In the genomic region with DNA sequence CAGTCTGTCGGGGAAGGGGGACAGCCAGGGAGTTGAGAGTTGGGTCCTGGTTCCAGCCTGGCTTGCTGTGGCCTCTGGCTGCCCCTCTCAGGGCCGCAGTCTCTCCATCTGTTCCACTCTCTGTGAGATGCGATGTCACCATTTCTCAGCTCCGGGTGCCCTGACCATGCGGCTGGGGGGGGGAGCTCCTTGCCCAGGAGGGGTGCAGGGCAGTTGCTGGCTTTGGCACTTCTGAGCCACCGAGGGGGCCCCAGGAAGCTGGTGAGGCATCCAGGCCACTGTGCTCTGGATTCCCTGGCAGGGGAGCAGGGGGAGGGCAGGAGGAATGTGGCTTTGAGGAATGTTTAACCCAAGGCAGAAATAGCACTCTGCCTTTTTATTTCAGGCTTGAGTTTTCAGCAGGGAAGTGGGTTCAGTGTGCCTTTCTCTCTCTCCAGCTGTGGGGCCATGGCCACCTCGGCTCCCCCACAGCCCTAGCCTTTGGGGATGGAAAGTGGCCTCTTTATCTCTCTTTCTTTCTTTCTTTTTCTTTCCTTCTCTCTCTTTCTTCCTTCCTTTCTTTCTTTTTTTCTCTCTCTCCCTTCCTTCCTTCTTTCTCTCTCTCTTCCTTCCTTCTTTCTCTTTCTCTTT, we compare ENCODE assay signal across 8 cellular contexts. TPM values are rescaled to one million over a fixed set of nuclear protein-coding genes. Genes with fewer than 3 reads are reported as not detected.
A peak's percentile ranks its signal among the peaks of the same experiment; 100 is the strongest.
DNase-seq lines count a peak whose midpoint lies in the region; ATAC-seq and TF ChIP-seq lines count a peak whose summit lies in the region.

No MANE protein-coding gene starts in this region.

- WGBS in esophagus, 2 donors = 37 to 38% methylated on average over 7 of the region's 7 CpGs
- 38 to 69% (median 50%) methylated on average over 4 to 7 of the region's 7 CpGs for WGBS in spleen, 5 donors

- BruUV-seq in PC-3 (replicated peaks; lab: Mats Ljungman, UMichigan) = no TSS peak

- no peak overlapping the region for H3K4me3 Mint-ChIP-seq in neural progenitor cell
- H3K4me3 Mint-ChIP-seq in activated CD8-positive, alpha-beta memory T cell treated with anti-CD3 and anti-CD28 coated beads, Interleukin-2, amount 10 ng/mL, durations not matched to agents 7 days and 5 days = no peak overlapping the region

- no peaks in the 10 kb centered on the region for H3K36me3 Mint-ChIP-seq in neural progenitor cell
- no peaks in the 10 kb centered on the region for H3K36me3 Mint-ChIP-seq in activated CD8-positive, alpha-beta memory T cell treated with anti-CD3 and anti-CD28 coated beads, Interleukin-2, amount 10 ng/mL, durations not matched to agents 7 days and 5 days

- H3K27me3 ChIP-seq in BJ (ENCODE audit: control insufficient read depth, insufficient read depth, low read length) (no peaks in the 10 kb centered on the region), PC-3 (ENCODE audit: low read length) (no peaks in the 10 kb centered on the region), esophagus (ENCODE audit: control insufficient read depth in 1 of 2, insufficient read depth in 2 of 2, low read length in 2 of 2) (no peaks in the 10 kb centered on the region), neural progenitor cell (no peaks in the 10 kb centered on the region), spleen (replicated peaks in 1 of 7) (peaks cover 0 to 32% (median 0%) of the 10 kb centered on the region in 7 donors)

- H3K4me1 Mint-ChIP-seq in neural progenitor cell = peaks cover 54% of the 10 kb centered on the region
- H3K4me1 Mint-ChIP-seq in activated CD8-positive, alpha-beta memory T cell treated with anti-CD3 and anti-CD28 coated beads, Interleukin-2, amount 10 ng/mL, durations not matched to agents 7 days and 5 days = peaks cover 3% of the 10 kb centered on the region

- H3K9me2 ChIP-seq in PC-3 (replicated peaks; ENCODE audit: low read length) = no peaks in the 10 kb centered on the region

- H3K4me3 ChIP-seq in BJ (ENCODE audit: low read depth, low read length) (no peak overlapping the region), PC-3 (ENCODE audit: low read length) (no peak overlapping the region), esophagus (ENCODE audit: low read depth in 1 of 2, low read length in 2 of 2) (no peak overlapping the region), neural progenitor cell (no peak overlapping the region), spleen (no peak overlapping the region)

- H3F3A ChIP-seq in PC-3 (ENCODE audit: low read length, unreplicated experiment) (no peaks in the 10 kb centered on the region), neural progenitor cell (ENCODE audit: low read depth) (peaks cover 22% of the 10 kb centered on the region)

- H4K20me1 ChIP-seq in PC-3 (ENCODE audit: low read length) (peaks cover 7% of the 10 kb centered on the region; the same call in 1 of the 2 replicates), neural progenitor cell (ENCODE audit: low read depth) (peaks cover 42% of the 10 kb centered on the region)

- H3K4me1 ChIP-seq in PC-3 (ENCODE audit: insufficient read depth, low read length) (peaks cover 10% of the 10 kb centered on the region), esophagus (ENCODE audit: control insufficient read depth in 2 of 2, insufficient read depth in 2 of 2, low read length in 1 of 2) (peaks cover 12 to 27% of the 10 kb centered on the region in 2 donors), neural progenitor cell (peaks cover 40% of the 10 kb centered on the region), spleen (peaks cover 0 to 10% (median 0%) of the 10 kb centered on the region in 6 donors)

- in situ Hi-C loops in GM13976 (cut with MboI; ENCODE audit: low sequenced_read_pairs, unreplicated experiment) = no loop called here

- no peaks in the 10 kb centered on the region for H3K9me3 Mint-ChIP-seq in neural progenitor cell
- H3K9me3 Mint-ChIP-seq in activated CD8-positive, alpha-beta memory T cell treated with anti-CD3 and anti-CD28 coated beads, Interleukin-2, amount 10 ng/mL, durations not matched to agents 7 days and 5 days (ENCODE audit: low read depth) = no peaks in the 10 kb centered on the region

- H3K9me3 ChIP-seq in PC-3 (ENCODE audit: low read length) (no peaks in the 10 kb centered on the region), esophagus (ENCODE audit: control insufficient read depth in 2 of 2, insufficient read depth in 1 of 2, low read depth in 1 of 2, low read length in 1 of 2) (no peaks in the 10 kb centered on the region), neural progenitor cell (ENCODE audit: low read depth) (no peaks in the 10 kb centered on the region), spleen (no peaks in the 10 kb centered on the region)

- TF ChIP-seq CTCF in BJ (IDR thresholded peaks at IDR 0.05; ENCODE audit: insufficient read depth, low read depth, low read length) = no peak
- no peak for TF ChIP-seq CTCF in PC-3 (conservative IDR thresholded peaks at IDR 0.05; ENCODE audit: low read depth, low read length)
- TF ChIP-seq CTCF in neural progenitor cell (IDR thresholded peaks at IDR 0.05) = no peak
- TF ChIP-seq CTCF in GM13976 (IDR thresholded peaks at IDR 0.05; ENCODE audit: borderline replicate concordance, control extremely low read depth, extremely low read depth, insufficient read depth, missing control alignments) = no peak
- TF ChIP-seq CTCF in spleen (IDR thresholded peaks at IDR 0.05 in 8 of 11, conservative IDR thresholded peaks at IDR 0.05 in 3 of 11) = no peak

- H2AFZ ChIP-seq in PC-3 (ENCODE audit: low read length) (no peak overlapping the region), neural progenitor cell (replicated peaks) (no peak overlapping the region)

- H3K4me2 ChIP-seq in PC-3 (ENCODE audit: low read length) = no peak overlapping the region
- peak overlapping the region; percentile 55 for H3K4me2 ChIP-seq in neural progenitor cell

- no peak overlapping the region for H3K27ac ChIP-seq in PC-3 (ENCODE audit: low read length)
- peak overlapping the region; percentile 75 to 86 for H3K27ac ChIP-seq in esophagus (ENCODE audit: low read depth in 2 of 2, low read length in 1 of 2)
- H3K27ac ChIP-seq in neural progenitor cell = peak overlapping the region; percentile 77
- H3K27ac ChIP-seq in spleen = peak overlapping the region in 1 of 8 donors; percentile 3

- peak overlapping the region; percentile 87 for H3K27ac Mint-ChIP-seq in neural progenitor cell
- no peak overlapping the region for H3K27ac Mint-ChIP-seq in activated CD8-positive, alpha-beta memory T cell treated with anti-CD3 and anti-CD28 coated beads, Interleukin-2, amount 10 ng/mL, durations not matched to agents 7 days and 5 days

- POLR2A ChIA-PET in BJ (lab: Charles Lee) = interaction anchor here (0.7 to 1.8 kb wide), 2 partner anchors 9 to 1190 kb away, joined by 3 to 10 read pairs; no protein-coding TSS in a partner anchor
- POLR2A ChIA-PET in PC-3 (lab: Charles Lee; ENCODE audit: unreplicated experiment) = no interaction called here

- H3K9ac ChIP-seq in PC-3 (ENCODE audit: low read length) = no peak overlapping the region
- H3K9ac ChIP-seq in neural progenitor cell = no peak overlapping the region

- no peaks in the 10 kb centered on the region; the same call in none of the 2 replicates for H3K36me3 ChIP-seq in BJ (ENCODE audit: control insufficient read depth, insufficient read depth, low read length)
- H3K36me3 ChIP-seq in PC-3 (ENCODE audit: low read depth, low read length) = no peaks in the 10 kb centered on the region
- no peaks in the 10 kb centered on the region for H3K36me3 ChIP-seq in esophagus (ENCODE audit: control insufficient read depth in 2 of 2, insufficient read depth in 2 of 2, low read length in 1 of 2)
- H3K36me3 ChIP-seq in neural progenitor cell = no peaks in the 10 kb centered on the region
- no peaks in the 10 kb centered on the region for H3K36me3 ChIP-seq in spleen

- DNase-seq in BJ (ENCODE audit: low read depth) (peak; percentile 38), PC-3 (no peak), neural progenitor cell (ENCODE audit: low spot score) (peak; percentile 64), NCI-H146 treated with DMSO at 0.1 percent for 48 hours (lab: John Stamatoyannopoulos, UW; ENCODE audit: unreplicated experiment) (no peak), GM13976 (ENCODE audit: low spot score) (no peak), spleen (no peak)
- DNase-seq in activated CD8-positive, alpha-beta memory T cell treated with anti-CD3 and anti-CD28 coated beads, Interleukin-2, amount 10 ng/mL, durations not matched to agents 7 days and 5 days = no peak

- intact Hi-C loops in PC-3 (cut with micrococcal nuclease) (no loop called here), spleen (cut with DNase I; ENCODE audit: low total_unique reads) (no loop called here)

- 0 out of 2 replicates have a peak, but pooled peaks have one; percentile 8 for ATAC-seq in PC-3
- no peak for ATAC-seq in activated CD8-positive, alpha-beta memory T cell treated with anti-CD3 and anti-CD28 coated beads, Interleukin-2, amount 10 ng/mL, durations not matched to agents 7 days and 5 days

- no peak for TF ChIP-seq POLR2A in spleen (IDR thresholded peaks at IDR 0.05)

- H3K27me3 Mint-ChIP-seq in neural progenitor cell (ENCODE audit: insufficient read depth, low read depth) = peaks cover 11% of the 10 kb centered on the region
- H3K27me3 Mint-ChIP-seq in activated CD8-positive, alpha-beta memory T cell treated with anti-CD3 and anti-CD28 coated beads, Interleukin-2, amount 10 ng/mL, durations not matched to agents 7 days and 5 days = no peaks in the 10 kb centered on the region

- CTCF ChIA-PET in BJ (lab: Yijun Ruan, JAX) = interaction anchor here (0.6 to 1.2 kb wide), 2 partner anchors 10 to 37 kb away, joined by 3 to 5 read pairs; no protein-coding TSS in a partner anchor
- CTCF ChIA-PET in PC-3 (lab: Charles Lee) = no interaction called here
- CTCF ChIA-PET in activated CD8-positive, alpha-beta memory T cell treated with anti-CD3 and anti-CD28 coated beads, Interleukin-2, amount 10 ng/mL, durations not matched to agents 7 days and 5 days (lab: Charles Lee) = interaction anchor here (0.6 to 1.4 kb wide), 3 partner anchors 32 to 258 kb away, joined by 3 to 4 read pairs (median 3); no protein-coding TSS in a partner anchor

- H3K79me2 ChIP-seq in PC-3 (ENCODE audit: low read length) (peaks cover 41% of the 10 kb centered on the region), neural progenitor cell (ENCODE audit: low read depth) (peaks cover 65% of the 10 kb centered on the region)

RNA-seq across cellular contexts. Expression of gene NCS1, which starts 11.0 kb away (rescaled TPM):
- 54.4 and 67.7 TPM in 2 replicates for polyA plus RNA-seq in BJ (2011; rRNA removed)
- 37.3 and 62.4 TPM in 2 replicates for polyA minus RNA-seq in BJ (2011; rRNA and poly(A)+ RNA removed)
- 13.4 and 14.0 TPM in 2 replicates for total RNA-seq in PC-3 (2014; rRNA removed)
- 10 to 100 TPM; 12.8 to 16.4 TPM for polyA plus RNA-seq in esophagus
- 16.0 and 28.5 TPM in 2 replicates for total RNA-seq in neural progenitor cell (ENCODE audit: low replicate concordance)
- total RNA-seq in spleen = 1 to 10 TPM in 4 of 7 donors, under 1 TPM in 3; 0.46 to 2.5 (median 1.2) TPM
- polyA plus RNA-seq in spleen = 1 to 10 TPM in 2 of 3 donors, under 1 TPM in 1; 0.50 to 1.6 (median 1.3) TPM
- 10 to 100 TPM in 1 of 2 experiments, 1 to 10 TPM in 1; 4.0 to 16.9 TPM for total RNA-seq in activated CD8-positive, alpha-beta memory T cell treated with anti-CD3 and anti-CD28 coated beads, Interleukin-2, amount 10 ng/mL, durations not matched to agents 7 days and 5 days

Comparison
In these comparisons a context has a peak if more than half of its experiments do, and no peak if none do; other contexts are left out.
1. DNase-seq: peak in BJ (single experiment) and neural progenitor cell (single experiment); none in PC-3 (single experiment), NCI-H146 treated with DMSO at 0.1 percent for 48 hours (single experiment), GM13976 (single experiment), spleen (single experiment) and activated CD8-positive, alpha-beta memory T cell treated with anti-CD3 and anti-CD28 coated beads, Interleukin-2, amount 10 ng/mL, durations not matched to agents 7 days and 5 days (single experiment).